Comparison of ENCODE assay signal across 8 cellular contexts in the genomic region with DNA sequence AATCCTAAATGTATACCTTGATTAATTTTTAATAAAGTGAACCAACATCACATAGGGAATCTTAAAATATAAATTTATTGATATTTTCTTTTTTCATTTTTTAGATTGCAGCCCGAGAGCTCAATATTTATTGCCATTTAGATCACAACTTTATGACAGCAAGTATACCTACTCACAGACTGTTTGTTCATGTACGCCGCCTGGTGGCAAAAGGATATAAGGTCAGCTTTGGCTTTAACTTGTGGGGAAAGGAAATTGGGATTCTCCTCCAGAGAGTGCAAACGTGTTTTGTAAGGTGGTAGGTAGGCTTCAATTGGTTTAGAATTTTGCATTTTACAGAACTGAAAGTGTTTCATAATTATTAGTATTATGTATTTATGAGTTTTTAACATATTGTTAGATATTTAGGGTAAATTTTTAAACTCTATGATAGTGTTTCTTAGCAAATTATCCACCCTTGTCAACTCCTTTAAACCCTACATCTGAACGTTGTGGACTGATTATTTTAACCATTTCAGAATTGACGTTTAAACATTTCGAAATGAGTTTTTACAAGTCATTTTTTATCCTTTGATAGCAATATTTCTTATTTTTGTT.
DNase-seq lines count a peak whose midpoint lies in the region; ATAC-seq lines count a peak whose summit lies in the region.

No MANE protein-coding gene starts in this region.

- peak; percentile 7 for DNase-seq in DMS153 treated with DMSO at 0.1 percent for 48 hours (lab: John Stamatoyannopoulos, UW; ENCODE audit: unreplicated experiment)
- DNase-seq in NCI-H82 (lab: John Stamatoyannopoulos, UW) = peak; percentile 71
- peak; percentile 53 to 61 for DNase-seq in activated CD4-positive, alpha-beta T cell treated with anti-CD3 and anti-CD28 coated beads, Interleukin-2, amount 50 U/mL, for 4 hours
- peak; percentile 65 for DNase-seq in ecto neural progenitor cell (ENCODE audit: low spot score)
- DNase-seq in medulla oblongata (ENCODE audit: extremely low spot score) = peak; percentile 91
- peak; percentile 36 for DNase-seq in stimulated activated CD8-positive, alpha-beta memory T cell treated with anti-CD3 and anti-CD28 coated beads, Interleukin-4, amount 100 ng/mL, for 24 hours (ENCODE audit: low read depth)

- ATAC-seq in HG03095 (IDR thresholded peaks at IDR 0.05; ENCODE audit: unreplicated experiment) (peak; percentile 40), GM19351 (IDR thresholded peaks at IDR 0.05; ENCODE audit: unreplicated experiment) (no peak)

Comparison
In these comparisons a context has a peak if more than half of its experiments do, and no peak if none do; other contexts are left out.
1. DNase-seq: peak in every context shown above with its lines; median percentile 91 in medulla oblongata; 71 in NCI-H82; 65 in ecto neural progenitor cell; 57 in activated CD4-positive, alpha-beta T cell treated with anti-CD3 and anti-CD28 coated beads, Interleukin-2, amount 50 U/mL, for 4 hours; 36 in stimulated activated CD8-positive, alpha-beta memory T cell treated with anti-CD3 and anti-CD28 coated beads, Interleukin-4, amount 100 ng/mL, for 24 hours; 7 in DMS153 treated with DMSO at 0.1 percent for 48 hours.